Comparison of ENCODE assay signal across 13 cellular contexts in genomic region chr3:73552700-73553099, GRCh38.
A peak's percentile ranks its signal among the peaks of the same experiment; 100 is the strongest.
DNase-seq lines count a peak whose midpoint lies in the region; ATAC-seq and TF ChIP-seq lines count a peak whose summit lies in the region.
"Had no signal": no experiment of that assay in that cellular context is flagged by ENCODE, and none has a peak within 500 bp of the region (broad histone marks: within the 10 kb centered on the region; RNA-seq: fewer than 3 reads in every experiment).

No MANE protein-coding gene starts in this region.

- H3K36me3 ChIP-seq in HEK293 (ENCODE audit: control insufficient read depth in 2 of 2, insufficient read depth in 1 of 2, low read length in 2 of 2), result no peaks in the 10 kb centered on the region
- H3K36me3 ChIP-seq: BLaER1 treated with 17β-estradiol and CSF1 and Interleukin-3, amounts not matched to agents 10 nM and 100 nM had no signal

- TF ChIP-seq CTCF in HEK293 (tag by site-specific recombination; IDR thresholded peaks at IDR 0.05) (no peak), choroid plexus epithelial cell (conservative IDR thresholded peaks at IDR 0.05; ENCODE audit: low read depth, low read length) (no peak), nephron (IDR thresholded peaks at IDR 0.05; ENCODE audit: unreplicated experiment in 3 of 3) (no peak)

- no peaks in the 10 kb centered on the region; the same call in 1 of the 2 replicates for H3K4me1 ChIP-seq in HEK293 (ENCODE audit: control insufficient read depth, insufficient read depth, low read length)

- H3K27me3 Mint-ChIP-seq in nephron (ENCODE audit: low read depth), result peaks cover 3% of the 10 kb centered on the region
- no peaks in the 10 kb centered on the region for H3K27me3 Mint-ChIP-seq in activated T-cell treated with anti-CD3 and anti-CD28 coated beads, Interleukin-2, amount 50 U/mL, for 24 hours

- CTCF ChIA-PET in HEK293 (lab: Yijun Ruan, JAX), result no interaction called here

- POLR2A ChIA-PET in HEK293 (lab: Yijun Ruan, JAX), result interaction anchor here (0.7 kb wide), 1 partner anchor 53 kb away, joined by 3 read pairs; no protein-coding TSS in a partner anchor

- H3K4me3 ChIP-seq in HEK293 (ENCODE audit: low read depth, low read length), result no peak overlapping the region
- no peak overlapping the region for H3K4me3 ChIP-seq in choroid plexus epithelial cell (ENCODE audit: low read depth, low read length)
- H3K4me3 ChIP-seq: BLaER1 treated with 17β-estradiol and CSF1 and Interleukin-3, amounts not matched to agents 10 nM and 100 nM; SK-N-MC had no signal

- H3K9me3 ChIP-seq in HEK293 (ENCODE audit: control insufficient read depth, insufficient read depth, low read depth, low read length), result no peaks in the 10 kb centered on the region
- H3K9me3 ChIP-seq: BLaER1 treated with 17β-estradiol and CSF1 and Interleukin-3, amounts not matched to agents 10 nM and 100 nM had no signal

- H3K4me1 Mint-ChIP-seq in nephron, result peaks cover 80% of the 10 kb centered on the region
- H3K4me1 Mint-ChIP-seq in activated T-cell treated with anti-CD3 and anti-CD28 coated beads, Interleukin-2, amount 50 U/mL, for 24 hours (ENCODE audit: low read depth), result no peaks in the 10 kb centered on the region

- peak overlapping the region in 2 of 3 experiments; percentile 32 to 72 for H3K27ac Mint-ChIP-seq in nephron
- no peak overlapping the region for H3K27ac Mint-ChIP-seq in activated T-cell treated with anti-CD3 and anti-CD28 coated beads, Interleukin-2, amount 50 U/mL, for 24 hours

- H3K4me3 Mint-ChIP-seq in nephron, result no peak overlapping the region
- no peak overlapping the region for H3K4me3 Mint-ChIP-seq in activated T-cell treated with anti-CD3 and anti-CD28 coated beads, Interleukin-2, amount 50 U/mL, for 24 hours

- DNase-seq in COLO668 (lab: John Stamatoyannopoulos, UW; ENCODE audit: unreplicated experiment), result peak; percentile 17
- DNase-seq in choroid plexus epithelial cell (ENCODE audit: low read depth), result peak; percentile 59
- DNase-seq in NCI-H2171 treated with DMSO at 0.1 percent for 48 hours (lab: John Stamatoyannopoulos, UW), result no peak
- no peak for DNase-seq in activated T-cell treated with anti-CD3 and anti-CD28 coated beads, Interleukin-2, amount 50 U/mL, for 24 hours
- DNase-seq: activated effector memory CD4-positive, alpha-beta T cell treated with Interleukin-2 at 50 U/mL for 16 hours; MV-4-11; stimulated activated CD4-positive, alpha-beta T cell treated with anti-CD3 and anti-CD28 coated beads, Interleukin-15, amount 100 ng/mL, for 24 hours; substantia nigra had no signal

- ATAC-seq in HG02884 (IDR thresholded peaks at IDR 0.05; ENCODE audit: unreplicated experiment), result no peak

- no peaks in the 10 kb centered on the region for H3K9me3 Mint-ChIP-seq in nephron
- H3K9me3 Mint-ChIP-seq in activated T-cell treated with anti-CD3 and anti-CD28 coated beads, Interleukin-2, amount 50 U/mL, for 24 hours, result no peaks in the 10 kb centered on the region

- H3K27ac ChIP-seq in HEK293 (ENCODE audit: extremely low read depth, low read depth, low read length), result no peak overlapping the region
- H3K27ac ChIP-seq: BLaER1 treated with 17β-estradiol and CSF1 and Interleukin-3, amounts not matched to agents 10 nM and 100 nM; SK-N-MC had no signal

- peaks cover 9% of the 10 kb centered on the region for H3K36me3 Mint-ChIP-seq in nephron (ENCODE audit: low read depth)
- no peaks in the 10 kb centered on the region for H3K36me3 Mint-ChIP-seq in activated T-cell treated with anti-CD3 and anti-CD28 coated beads, Interleukin-2, amount 50 U/mL, for 24 hours (ENCODE audit: low read depth)

TF ChIP-seq in HEK293, 187 proteins besides CTCF, POLR2A, EP300 and RAD21:
- TF ChIP-seq ZNF629 (tag by site-specific recombination; IDR thresholded peaks at IDR 0.05) (0 out of 2 replicates have a peak, but pooled peaks have one; percentile 15), TRIM28 (IDR thresholded peaks at IDR 0.05; ENCODE audit: borderline replicate concordance, low read length) (no peak; the same call in 1 of the 2 replicates), KLF7 (tag by site-specific recombination; IDR thresholded peaks at IDR 0.05; ENCODE audit: borderline replicate concordance) (no peak), ZIC2 (tag by site-specific recombination; IDR thresholded peaks at IDR 0.05) (peak; percentile 64), OSR2 (tag by site-specific recombination; IDR thresholded peaks at IDR 0.05) (peak; percentile 33), ZNF473 (tag by site-specific recombination; IDR thresholded peaks at IDR 0.05) (no peak), GLIS1 (tag by site-specific recombination; IDR thresholded peaks at IDR 0.05) (no peak), ZBTB1 (tag by site-specific recombination; IDR thresholded peaks at IDR 0.05) (no peak), ZNF624 (tag by site-specific recombination; IDR thresholded peaks at IDR 0.05) (no peak), ZNF274 (IDR thresholded peaks at IDR 0.05; ENCODE audit: low read length) (no peak), ZNF274 (tag by site-specific recombination; IDR thresholded peaks at IDR 0.05; ENCODE audit: borderline replicate concordance) (no peak), ZNF37A (tag by site-specific recombination; IDR thresholded peaks at IDR 0.05) (no peak), ZNF24 (tag by site-specific recombination; IDR thresholded peaks at IDR 0.05) (0 out of 2 replicates have a peak, but pooled peaks have one; percentile 35), ZNF521 (tag by site-specific recombination; IDR thresholded peaks at IDR 0.05) (no peak), ZNF16 (tag by site-specific recombination; IDR thresholded peaks at IDR 0.05; ENCODE audit: low read depth) (no peak), ZXDB (tag by site-specific recombination; IDR thresholded peaks at IDR 0.05) (no peak), ZNF18 (tag by site-specific recombination; IDR thresholded peaks at IDR 0.05) (no peak)

Comparison
In these comparisons a context has a peak if more than half of its experiments do, and no peak if none do; other contexts are left out.
1. DNase-seq: peak in COLO668 (single experiment) and choroid plexus epithelial cell (single experiment); none in NCI-H2171 treated with DMSO at 0.1 percent for 48 hours (single experiment) and activated T-cell treated with anti-CD3 and anti-CD28 coated beads, Interleukin-2, amount 50 U/mL, for 24 hours (single experiment).